In genomic region chr9:16360247-16360646, GRCh38 we compare ENCODE assay signal across 24 cellular contexts.
"Had no signal": no experiment of that assay in that cellular context is flagged by ENCODE, and none has a peak within 500 bp of the region (broad histone marks: within the 10 kb centered on the region; RNA-seq: fewer than 3 reads in every experiment).

No MANE protein-coding gene starts in this region.

- DNase-seq: activated CD4-positive, alpha-beta memory T cell treated with anti-CD3 and anti-CD28 coated beads for 36 hours; activated CD4-positive, alpha-beta T cell treated with anti-CD3 and anti-CD28 coated beads for 36 hours; activated CD4-positive, alpha-beta T cell treated with anti-CD3 and anti-CD28 coated beads, Interleukin-2, amount 10 ng/mL, durations not matched to agents 24 days and 14 days; activated CD4-positive, CD25-positive, alpha-beta regulatory T cell; activated CD4-positive, CD25-positive, alpha-beta regulatory T cell treated with anti-CD3 and anti-CD28 coated beads, Interleukin-2, amount 50 U/mL, for 72 hours; activated CD8-positive, alpha-beta T cell treated with anti-CD3 and anti-CD28 coated beads, Interleukin-2, amount 10 ng/mL, durations not matched to agents 7 days and 5 days; activated effector memory CD4-positive, alpha-beta T cell treated with Interleukin-2 at 50 U/mL for 16 hours; activated gamma-delta T cell treated with Interleukin-2 at 50 U/mL for 16 hours; activated naive CD4-positive, alpha-beta T cell treated with anti-CD3 and anti-CD28 coated beads, Interleukin-2, amount 50 U/mL, for 16 hours; activated naive CD4-positive, alpha-beta T cell treated with Interleukin-2 at 50 U/mL for 16 hours; activated T-cell treated with anti-CD3 and anti-CD28 coated beads, Interleukin-2, amount 50 U/mL, for 4 hours; amniotic stem cell; anterior cingulate cortex; brain microvascular endothelial cell; dorsolateral prefrontal cortex; effector memory CD8-positive, alpha-beta T cell; erythroblast; foreskin keratinocyte; gastrocnemius medialis; T-helper 1 cell; T-helper 17 cell had no signal

- H3K4me1 ChIP-seq: gastrocnemius medialis had no signal

- H3K27ac ChIP-seq: brain microvascular endothelial cell, coronary artery, dorsolateral prefrontal cortex, esophagus muscularis mucosa, foreskin keratinocyte, gastrocnemius medialis had no signal

- H3K9me3 ChIP-seq: esophagus muscularis mucosa, gastrocnemius medialis had no signal

- H3K36me3 ChIP-seq: brain microvascular endothelial cell, esophagus muscularis mucosa, gastrocnemius medialis had no signal

- H3K4me3 ChIP-seq: coronary artery, dorsolateral prefrontal cortex, esophagus muscularis mucosa, gastrocnemius medialis had no signal

- H3K27me3 ChIP-seq: brain microvascular endothelial cell, esophagus muscularis mucosa, foreskin keratinocyte, gastrocnemius medialis had no signal

- ATAC-seq: activated CD4-positive, alpha-beta T cell treated with anti-CD3 and anti-CD28 coated beads for 36 hours; activated CD8-positive, alpha-beta T cell treated with anti-CD3 and anti-CD28 coated beads, Interleukin-2, amount 10 ng/mL, durations not matched to agents 7 days and 5 days; activated T-cell treated with anti-CD3 and anti-CD28 coated beads, Interleukin-2, amount 50 U/mL, for 4 hours; activated T-helper 17 cell treated with anti-CD3 and anti-CD28 coated beads, Interleukin-2, amount 50 U/mL, for 72 hours; effector memory CD8-positive, alpha-beta T cell; foreskin keratinocyte; gastrocnemius medialis; T-helper 17 cell had no signal
